In the genomic region with DNA sequence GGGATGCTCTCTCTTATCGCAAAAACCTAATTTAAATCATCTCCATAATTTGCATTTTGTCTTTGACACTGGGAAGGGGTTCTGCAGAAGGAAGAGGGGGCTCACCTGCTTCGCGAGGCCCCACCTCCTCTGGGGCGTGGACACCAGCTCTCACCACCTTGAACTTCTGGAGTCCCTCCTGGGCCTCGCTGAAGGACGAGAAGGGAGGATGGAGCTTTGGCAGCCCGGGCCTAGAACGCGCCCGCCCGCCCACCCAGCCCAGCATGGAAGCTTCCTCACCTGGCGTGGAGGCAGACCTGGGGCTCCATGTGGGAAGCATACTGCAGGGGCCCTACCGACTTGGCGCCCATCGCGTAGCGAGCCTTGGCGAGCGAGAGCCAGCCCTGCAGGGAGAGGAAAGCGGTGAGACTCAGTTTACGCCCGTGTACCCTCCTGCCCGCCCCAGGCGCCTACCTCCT, we compare ENCODE assay signal across 8 cellular contexts. TPM values are rescaled to one million over a fixed set of nuclear protein-coding genes. Genes with fewer than 3 reads are reported as not detected.
A peak's percentile ranks its signal among the peaks of the same experiment; 100 is the strongest.
DNase-seq lines count a peak whose midpoint lies in the region; ATAC-seq, FAIRE-seq and TF ChIP-seq lines count a peak whose summit lies in the region.

No MANE protein-coding gene starts in this region.

- no peak overlapping the region for H2BK120ac ChIP-seq in mesendoderm (ENCODE audit: low read depth, low read length)

- H3K4me3 Mint-ChIP-seq in CD14-positive monocyte: peak overlapping the region; percentile 99 to 100

- ATAC-seq in GM21528 (IDR thresholded peaks at IDR 0.05; ENCODE audit: low FRiP score, unreplicated experiment) (peak; percentile 6), HG03520 (IDR thresholded peaks at IDR 0.05; ENCODE audit: unreplicated experiment) (no peak)

- no peak overlapping the region for H2BK5ac ChIP-seq in mesendoderm (ENCODE audit: low read length)

- peak overlapping the region; percentile 10 for H3K4me2 ChIP-seq in mesendoderm (ENCODE audit: low read length)

- TF ChIP-seq CTCF in CD14-positive monocyte (IDR thresholded peaks at IDR 0.05) (no peak), bronchial epithelial cell (IDR thresholded peaks at IDR 0.05; ENCODE audit: insufficient read depth, low read length, severe bottlenecking) (no peak)

- H3K27ac ChIP-seq in mesendoderm (ENCODE audit: low read depth, low read length): no peak overlapping the region

- H3K9ac ChIP-seq in mesendoderm (ENCODE audit: low read length): peak overlapping the region; percentile 66

- H3K79me1 ChIP-seq in mesendoderm (ENCODE audit: low read length): peaks cover 10% of the 10 kb centered on the region

- H3K79me2 ChIP-seq in mesendoderm (ENCODE audit: control insufficient read depth, insufficient read depth, low read length): peaks cover 13% of the 10 kb centered on the region

- no CpG with 5 or more reads among the region's 24 CpGs for WGBS in mesendoderm (ENCODE audit: extremely low coverage, insufficient coverage, low lambda C conversion rate)

- H3K4me3 ChIP-seq in bronchial epithelial cell (ENCODE audit: low read depth, low read length): peak overlapping the region; percentile 84
- H3K4me3 ChIP-seq in mesendoderm (ENCODE audit: low read length): peak overlapping the region; percentile 40

- H3K18ac ChIP-seq in mesendoderm (ENCODE audit: low read length): no peak overlapping the region

- DNase-seq in CD14-positive monocyte (ENCODE audit: low spot score): no peak
- peak; percentile 48 for DNase-seq in NCI-H146 treated with DMSO at 0.1 percent for 48 hours (lab: John Stamatoyannopoulos, UW; ENCODE audit: unreplicated experiment)
- peak; percentile 7 for DNase-seq in bronchial epithelial cell (ENCODE audit: low read depth)
- peak; percentile 42 for DNase-seq in mesendoderm
- no peak for DNase-seq in NCI-H1417 treated with DMSO at 0.1 percent for 48 hours (lab: John Stamatoyannopoulos, UW)
- no peak for DNase-seq in ACHN

- H3K27me3 Mint-ChIP-seq in CD14-positive monocyte (ENCODE audit: low read depth in 3 of 3): peaks cover 0 to 4% (median 4%) of the 10 kb centered on the region in 3 donors

- H3K36me3 Mint-ChIP-seq in CD14-positive monocyte: peaks cover 53 to 54% of the 10 kb centered on the region in 2 donors

- in situ Hi-C loops in ACHN (cut with HindIII; ENCODE audit: low pct_ligation_motif_present, low pct_unique_long_range_greater_than_20kb, low sequenced_read_pairs): no loop called here

- H3K36me3 ChIP-seq in bronchial epithelial cell (ENCODE audit: control insufficient read depth, insufficient read depth, low read length) (peaks cover 18% of the 10 kb centered on the region), mesendoderm (ENCODE audit: control insufficient read depth, insufficient read depth, low read length) (peaks cover 7% of the 10 kb centered on the region)

- no peaks in the 10 kb centered on the region for H3K27me3 ChIP-seq in bronchial epithelial cell (ENCODE audit: control insufficient read depth, insufficient read depth, low read length)
- no peaks in the 10 kb centered on the region for H3K27me3 ChIP-seq in mesendoderm (ENCODE audit: insufficient read depth, low read length, poor library complexity)

- FAIRE-seq in bronchial epithelial cell (lab: Jason Lieb, UNC): no peak

- peak overlapping the region; percentile 81 for H3K56ac ChIP-seq in mesendoderm (ENCODE audit: low read length)

- intact Hi-C loops in CD14-positive monocyte (cut with micrococcal nuclease): loop anchor here in 1 of 2 donors (5.0 kb wide), 1 partner anchor 164 kb away; no protein-coding TSS in a partner anchor

- H3K4me1 ChIP-seq in mesendoderm (ENCODE audit: control insufficient read depth, low read depth, low read length): no peaks in the 10 kb centered on the region

- H4K8ac ChIP-seq in mesendoderm (ENCODE audit: low read depth, low read length): no peak overlapping the region

- H2AK5ac ChIP-seq in mesendoderm (ENCODE audit: low read length): no peak overlapping the region

- peaks cover 28% of the 10 kb centered on the region for H3K4me1 Mint-ChIP-seq in CD14-positive monocyte

- no peak overlapping the region for H3K4ac ChIP-seq in mesendoderm (ENCODE audit: low read depth, low read length)

- no peak overlapping the region for H4K5ac ChIP-seq in mesendoderm (ENCODE audit: low read length)

- H3K9me3 Mint-ChIP-seq in CD14-positive monocyte: no peaks in the 10 kb centered on the region

- no peak overlapping the region for H3K23ac ChIP-seq in mesendoderm (ENCODE audit: low read length)

- peak overlapping the region; percentile 97 to 99 (median 99) for H3K27ac Mint-ChIP-seq in CD14-positive monocyte

- no peak overlapping the region for H2BK15ac ChIP-seq in mesendoderm (replicated peaks; ENCODE audit: low read depth)

RNA-seq across cellular contexts. Expression of gene IMP4, which starts 1.1 kb away (rescaled TPM):
- 10 to 100 TPM; 57.6 to 58.5 TPM for polyA plus RNA-seq in CD14-positive monocyte
- total RNA-seq in bronchial epithelial cell: 145 and 173 TPM in 2 replicates
- 106 TPM for polyA plus RNA-seq in mesendoderm (2013, experiment 1 of 2)
- 114 TPM for polyA plus RNA-seq in mesendoderm (2013, experiment 2 of 2)

RNA-seq across cellular contexts. Expression of gene PTPN18, which starts 14.3 kb away (rescaled TPM):
- polyA plus RNA-seq in CD14-positive monocyte: 100 to 1,000 TPM in 1 of 2 donors, 10 to 100 TPM in 1; 72.2 to 102 TPM
- total RNA-seq in bronchial epithelial cell: 12.7 and 14.5 TPM in 2 replicates
- 9.1 TPM for polyA plus RNA-seq in mesendoderm (2013, experiment 1 of 2)
- polyA plus RNA-seq in mesendoderm (2013, experiment 2 of 2): 9.1 TPM

Comparison
In these comparisons a context has a peak if more than half of its experiments do, and no peak if none do; other contexts are left out.
1. DNase-seq: peak in NCI-H146 treated with DMSO at 0.1 percent for 48 hours (single experiment), bronchial epithelial cell (single experiment) and mesendoderm (single experiment); none in CD14-positive monocyte (single experiment), NCI-H1417 treated with DMSO at 0.1 percent for 48 hours (single experiment) and ACHN (single experiment).